In genomic region chr7:137852108-137852507, GRCh38 we compare ENCODE assay signal across 20 cellular contexts. TPM values are rescaled to one million over a fixed set of nuclear protein-coding genes. Genes with fewer than 3 reads are reported as not detected.
DNase-seq lines count a peak whose midpoint lies in the region; ATAC-seq, FAIRE-seq and TF ChIP-seq lines count a peak whose summit lies in the region.
"Had no signal": no experiment of that assay in that cellular context is flagged by ENCODE, and none has a peak within 500 bp of the region (broad histone marks: within the 10 kb centered on the region; RNA-seq: fewer than 3 reads in every experiment).

No MANE protein-coding gene starts in this region.

- no peak for TF ChIP-seq EP300 in HepG2 (IDR thresholded peaks at IDR 0.05; ENCODE audit: low read depth in 2 of 2, low read length in 2 of 2)
- no peak for TF ChIP-seq EP300 in HepG2 (CRISPR knock-in tag; IDR thresholded peaks at IDR 0.05; ENCODE audit: borderline replicate concordance)

- POLR2A ChIA-PET in HepG2 (lab: Yijun Ruan, JAX): no interaction called here

- H4K20me1 ChIP-seq in HepG2 (ENCODE audit: insufficient read depth, low read length): no peaks in the 10 kb centered on the region; the same call in 1 of the 2 replicates
- no peaks in the 10 kb centered on the region for H4K20me1 ChIP-seq in astrocyte (ENCODE audit: insufficient read depth, low read length)
- H4K20me1 ChIP-seq: BLaER1 had no signal

- no peak for TF ChIP-seq RAD21 in HepG2 (CRISPR knock-in tag; IDR thresholded peaks at IDR 0.05)

- H3K27me3 ChIP-seq in HepG2 (ENCODE audit: control insufficient read depth in 1 of 2, insufficient read depth in 2 of 2, low read length in 2 of 2) (peaks cover 0 to 3% of the 10 kb centered on the region in 2 experiments; a peak in 1 of 5 replicates), right lobe of liver (peaks cover 0 to 4% of the 10 kb centered on the region in 2 donors), astrocyte (ENCODE audit: insufficient read depth, low read length) (no peaks in the 10 kb centered on the region)

- intact Hi-C loops in HepG2 (cut with micrococcal nuclease; ENCODE audit: unreplicated experiment): no loop called here
- intact Hi-C loops in right lobe of liver (cut with DNase I): no loop called here
- intact Hi-C loops in activated CD4-positive, alpha-beta T cell treated with anti-CD3 and anti-CD28 coated beads, Interleukin-2, amount 10 ng/mL, durations not matched to agents 24 days and 14 days (cut with micrococcal nuclease): no loop called here

- in situ Hi-C loops in HepG2 (cut with HindIII; ENCODE audit: extremely low pct_ligation_motif_present, low pct_unique_long_range_greater_than_20kb): no loop called here

- H3K9me3 ChIP-seq in HepG2 (ENCODE audit: low read length): no peaks in the 10 kb centered on the region
- no peaks in the 10 kb centered on the region for H3K9me3 ChIP-seq in right lobe of liver
- no peaks in the 10 kb centered on the region for H3K9me3 ChIP-seq in astrocyte (ENCODE audit: insufficient read depth, low read depth, low read length)
- H3K9me3 ChIP-seq: A549, BLaER1 had no signal

- H2AFZ ChIP-seq in HepG2 (ENCODE audit: low read length) (no peak overlapping the region), astrocyte (ENCODE audit: low read depth, low read length) (no peak overlapping the region)
- H2AFZ ChIP-seq: GM23338 had no signal

- no peak for TF ChIP-seq CTCF in HepG2 (CRISPR knock-in tag; IDR thresholded peaks at IDR 0.05)
- no peak for TF ChIP-seq CTCF in right lobe of liver (IDR thresholded peaks at IDR 0.05)
- no peak for TF ChIP-seq CTCF in astrocyte (IDR thresholded peaks at IDR 0.05; ENCODE audit: insufficient read depth, low read depth, low read length)
- no peak for TF ChIP-seq CTCF in type B pancreatic cell (conservative IDR thresholded peaks at IDR 0.05)

- H3K79me2 ChIP-seq in HepG2 (ENCODE audit: insufficient read depth, low read length) (no peaks in the 10 kb centered on the region), astrocyte (ENCODE audit: insufficient read depth, low read length) (no peaks in the 10 kb centered on the region)

- H3K4me1 ChIP-seq in HepG2 (ENCODE audit: insufficient read depth, low read length) (no peaks in the 10 kb centered on the region), right lobe of liver (peaks cover 0 to 4% (median 0%) of the 10 kb centered on the region in 4 donors), astrocyte (ENCODE audit: insufficient read depth, low read length) (peaks cover 26% of the 10 kb centered on the region)
- H3K4me1 ChIP-seq: A549 had no signal

- H3K4me1 Mint-ChIP-seq in astrocyte (ENCODE audit: low read depth, unreplicated experiment) (peaks cover 17% of the 10 kb centered on the region), type B pancreatic cell (ENCODE audit: unreplicated experiment) (no peaks in the 10 kb centered on the region)
- peaks cover 4% of the 10 kb centered on the region for H3K4me1 Mint-ChIP-seq in activated CD4-positive, alpha-beta T cell treated with anti-CD3 and anti-CD28 coated beads, Interleukin-2, amount 10 ng/mL, durations not matched to agents 24 days and 14 days
- H3K4me1 Mint-ChIP-seq: GM23338 had no signal

- H3K27ac ChIP-seq in HepG2 (ENCODE audit: extremely low read length, insufficient read depth, low read length): no peak overlapping the region
- no peak overlapping the region for H3K27ac ChIP-seq in right lobe of liver
- H3K27ac ChIP-seq in astrocyte (ENCODE audit: low read depth, low read length): peak overlapping the region; percentile 22
- H3K27ac ChIP-seq in epithelial cell of prostate: peak overlapping the region; percentile 34
- H3K27ac ChIP-seq in substantia nigra (ENCODE audit: low read depth, low read length, poor library complexity, severe bottlenecking): no peak overlapping the region
- H3K27ac ChIP-seq: 22Rv1, A549, BLaER1 had no signal

- ATAC-seq in HepG2 (no peak), right lobe of liver (no peak), GM18907 (IDR thresholded peaks at IDR 0.05; ENCODE audit: unreplicated experiment) (no peak)
- ATAC-seq: A549, GM23338 had no signal

- H3K4me2 ChIP-seq in HepG2 (ENCODE audit: low read depth, low read length) (no peak overlapping the region), astrocyte (ENCODE audit: low read length) (no peak overlapping the region)
- H3K4me2 ChIP-seq: A549, BLaER1, GM23338 had no signal

- H3K27me3 Mint-ChIP-seq in astrocyte (ENCODE audit: low read depth, unreplicated experiment) (no peaks in the 10 kb centered on the region), type B pancreatic cell (peaks cover 37% of the 10 kb centered on the region)
- H3K27me3 Mint-ChIP-seq in activated CD4-positive, alpha-beta T cell treated with anti-CD3 and anti-CD28 coated beads, Interleukin-2, amount 10 ng/mL, durations not matched to agents 24 days and 14 days: peaks cover 25% of the 10 kb centered on the region

- H3K4me3 ChIP-seq in HepG2 (replicated peaks in 1 of 3; ENCODE audit: insufficient read depth in 1 of 3, low read depth in 2 of 3, low read length in 3 of 3) (no peak overlapping the region), right lobe of liver (no peak overlapping the region), astrocyte (ENCODE audit: insufficient read depth, low read depth, low read length) (no peak overlapping the region)
- H3K4me3 ChIP-seq: A549, BLaER1, GM23338 had no signal

- CTCF ChIA-PET in HepG2 (lab: Yijun Ruan, JAX; ENCODE audit: low intra/inter-chr PET ratio, low total read pairs): no interaction called here

- no peaks in the 10 kb centered on the region for H3K9me3 Mint-ChIP-seq in astrocyte (ENCODE audit: unreplicated experiment)
- no peaks in the 10 kb centered on the region for H3K9me3 Mint-ChIP-seq in activated CD4-positive, alpha-beta T cell treated with anti-CD3 and anti-CD28 coated beads, Interleukin-2, amount 10 ng/mL, durations not matched to agents 24 days and 14 days
- no peaks in the 10 kb centered on the region for H3K9me3 Mint-ChIP-seq in type B pancreatic cell
- H3K9me3 Mint-ChIP-seq: GM23338 had no signal

- FAIRE-seq in HepG2 (lab: Jason Lieb, UNC): no peak
- no peak for FAIRE-seq in astrocyte (lab: Jason Lieb, UNC)
- FAIRE-seq: A549, GM19239, H54, HTR-8/SVneo had no signal

- TF ChIP-seq POLR2A in HepG2 (IDR thresholded peaks at IDR 0.05; ENCODE audit: insufficient read depth in 1 of 2, low read depth in 2 of 2, low read length in 2 of 2) (no peak), right lobe of liver (IDR thresholded peaks at IDR 0.05) (no peak)

- H3K36me3 Mint-ChIP-seq in astrocyte (ENCODE audit: low read depth, unreplicated experiment) (peaks cover 18% of the 10 kb centered on the region), type B pancreatic cell (peaks cover 8% of the 10 kb centered on the region)
- H3K36me3 Mint-ChIP-seq in activated CD4-positive, alpha-beta T cell treated with anti-CD3 and anti-CD28 coated beads, Interleukin-2, amount 10 ng/mL, durations not matched to agents 24 days and 14 days (ENCODE audit: low read depth): peaks cover 2% of the 10 kb centered on the region

- H3K36me3 ChIP-seq in HepG2 (replicated peaks in 1 of 2; ENCODE audit: control insufficient read depth in 1 of 2, insufficient read depth in 2 of 2, low read length in 2 of 2) (peaks cover 0 to 5% of the 10 kb centered on the region in 2 experiments; a peak in 1 of 5 replicates), right lobe of liver (no peaks in the 10 kb centered on the region), astrocyte (ENCODE audit: insufficient read depth, low read length) (peaks cover 3% of the 10 kb centered on the region)
- H3K36me3 ChIP-seq: BLaER1 had no signal

- H3K4me3 Mint-ChIP-seq in astrocyte (ENCODE audit: unreplicated experiment): no peak overlapping the region
- H3K4me3 Mint-ChIP-seq in activated CD4-positive, alpha-beta T cell treated with anti-CD3 and anti-CD28 coated beads, Interleukin-2, amount 10 ng/mL, durations not matched to agents 24 days and 14 days: no peak overlapping the region
- H3K4me3 Mint-ChIP-seq in type B pancreatic cell: no peak overlapping the region
- H3K4me3 Mint-ChIP-seq: CD14-positive monocyte; CD4-positive, alpha-beta memory T cell; GM23338 had no signal

- H3K27ac Mint-ChIP-seq in astrocyte (ENCODE audit: unreplicated experiment): peak overlapping the region; percentile 47
- no peak overlapping the region for H3K27ac Mint-ChIP-seq in activated CD4-positive, alpha-beta T cell treated with anti-CD3 and anti-CD28 coated beads, Interleukin-2, amount 10 ng/mL, durations not matched to agents 24 days and 14 days
- H3K27ac Mint-ChIP-seq in type B pancreatic cell: no peak overlapping the region
- H3K27ac Mint-ChIP-seq: CD4-positive, alpha-beta memory T cell; GM23338 had no signal

- no TSS peak for BruUV-seq in HepG2 (replicated peaks; lab: Mats Ljungman, UMichigan)

- H3K9ac ChIP-seq in HepG2 (ENCODE audit: insufficient read depth, low read depth, low read length) (no peak overlapping the region), astrocyte (ENCODE audit: low read length) (no peak overlapping the region)
- H3K9ac ChIP-seq: BLaER1 had no signal

- DNase-seq in HepG2 (ENCODE audit: low spot score): no peak
- no peak for DNase-seq in right lobe of liver
- DNase-seq in astrocyte (ENCODE audit: low read depth): no peak
- no peak for DNase-seq in epithelial cell of prostate (ENCODE audit: low read depth, low spot score)
- no peak for DNase-seq in activated CD4-positive, alpha-beta T cell treated with anti-CD3 and anti-CD28 coated beads, Interleukin-2, amount 10 ng/mL, durations not matched to agents 24 days and 14 days
- no peak for DNase-seq in type B pancreatic cell (ENCODE audit: extremely low spot score, unreplicated experiment)
- no peak for DNase-seq in substantia nigra (lab: John Stamatoyannopoulos, UW)
- DNase-seq: CD4-positive, alpha-beta memory T cell; DMS153; DMS79; GDM1 had no signal

RNA-seq across cellular contexts. Expression of gene DGKI, which starts 5.3 kb away (rescaled TPM):
- total RNA-seq in HepG2 (2016; rRNA removed; fragmentation: Illumina TruSeq; extraction: Trizol) (0.09 TPM in 1 of 2 replicates, not detected in the other), right lobe of liver (under 1 TPM in 5 of 6 experiments, not detected in 1; 0.05 to 0.35 (median 0.06) TPM), astrocyte (6.3 and 7.5 TPM in 2 replicates), type B pancreatic cell (ENCODE audit: low replicate concordance) (1.8 and 2.8 TPM in 2 replicates)
- not detected in 2 replicates for total RNA-seq in HepG2 (2016; cell fraction: cytosol; rRNA removed; fragmentation: Illumina TruSeq; extraction: Trizol; ENCODE audit: low read depth)
- 0.24 TPM in 1 of 2 replicates, not detected in the other for total RNA-seq in HepG2 (2016; cell fraction: insoluble cytoplasmic fraction; rRNA removed; fragmentation: Illumina TruSeq; extraction: Trizol)
- 0.03 TPM in 1 of 2 replicates, not detected in the other for total RNA-seq in HepG2 (2016; cell fraction: membrane; rRNA removed; fragmentation: Illumina TruSeq; extraction: Trizol)
- 0.06 and 0.25 TPM in 2 replicates for total RNA-seq in HepG2 (2016; cell fraction: nucleus; rRNA removed; fragmentation: Illumina TruSeq; extraction: Trizol)
- polyA plus RNA-seq in HepG2 (2011; rRNA removed): 0.17 TPM in 1 of 2 replicates, not detected in the other
- not detected in 2 replicates for polyA plus RNA-seq in HepG2 (2011; cell fraction: cytosol; rRNA removed)
- polyA plus RNA-seq in HepG2 (2011; cell fraction: nucleus; rRNA removed): 0.19 and 0.29 TPM in 2 replicates
- polyA plus RNA-seq in HepG2 (2012): 0.11 TPM in 1 of 2 replicates, not detected in the other
- not detected in 2 replicates for polyA plus RNA-seq in HepG2 (2016; cell fraction: cytosol; fragmentation: Illumina TruSeq; extraction: Trizol; ENCODE audit: low read depth)
- not detected in 2 replicates for polyA plus RNA-seq in HepG2 (2016; cell fraction: insoluble cytoplasmic fraction; fragmentation: Illumina TruSeq; extraction: Trizol; ENCODE audit: low read depth)
- not detected in 2 replicates for polyA plus RNA-seq in HepG2 (2016; cell fraction: membrane; fragmentation: Illumina TruSeq; extraction: Trizol; ENCODE audit: low read depth)
- polyA plus RNA-seq in HepG2 (2016; cell fraction: nucleus; fragmentation: Illumina TruSeq; extraction: Trizol; ENCODE audit: insufficient read depth, low read depth): not detected in 2 replicates
- not detected in 2 replicates for polyA minus RNA-seq in HepG2 (2011; rRNA and poly(A)+ RNA removed; ENCODE audit: low replicate concordance)
- not detected in 2 replicates for polyA minus RNA-seq in HepG2 (2011; cell fraction: cytosol; rRNA and poly(A)+ RNA removed)
- 1.4 and 1.7 TPM in 2 replicates for polyA minus RNA-seq in HepG2 (2011; cell fraction: nucleus; rRNA and poly(A)+ RNA removed)
- 16.2 and 21.4 TPM in 2 replicates for total RNA-seq in activated CD4-positive, alpha-beta T cell treated with anti-CD3 and anti-CD28 coated beads, Interleukin-2, amount 10 ng/mL, durations not matched to agents 24 days and 14 days
- polyA plus RNA-seq: CD14-positive monocyte; CD4-positive, alpha-beta memory T cell had no signal

Comparison
In these comparisons a context has a peak if more than half of its experiments do, and no peak if none do; other contexts are left out.
1. H3K27ac ChIP-seq: peak in astrocyte (single experiment) and epithelial cell of prostate (single experiment); none in HepG2 (single experiment), right lobe of liver (0 of 3) and substantia nigra (single experiment).